ENCODE assay signal across 20 cellular contexts in genomic region chr12:71027835-71028234, GRCh38.
"Had no signal": no experiment of that assay in that cellular context is flagged by ENCODE, and none has a peak within 500 bp of the region (broad histone marks: within the 10 kb centered on the region; RNA-seq: fewer than 3 reads in every experiment).

No MANE protein-coding gene starts in this region.

- DNase-seq: IMR-90, Karpas-422, KG1, MM.1S, NCI-H1092 treated with DMSO at 0.1 percent for 48 hours, NCI-H1436, NCI-H187, NCI-H2029, NCI-H2081 treated with DMSO at 0.1 percent for 48 hours, NCI-H2171, NCI-H226, NCI-H446, NCI-H510A, NCI-H524 treated with DMSO at 0.1 percent for 48 hours, NCI-H69, NCI-H774, SHP77, SK-N-SH had no signal

- H3K9ac ChIP-seq: SK-N-SH had no signal

- H3K9me2 ChIP-seq: SK-N-SH had no signal

- FAIRE-seq: HepG2 had no signal

- H3K4me2 ChIP-seq: SK-N-SH had no signal

- H3K27ac ChIP-seq: RWPE1 had no signal

- H3K9me3 ChIP-seq: SK-N-SH had no signal
